ENCODE assay signal across 1 cellular context in the genomic region with DNA sequence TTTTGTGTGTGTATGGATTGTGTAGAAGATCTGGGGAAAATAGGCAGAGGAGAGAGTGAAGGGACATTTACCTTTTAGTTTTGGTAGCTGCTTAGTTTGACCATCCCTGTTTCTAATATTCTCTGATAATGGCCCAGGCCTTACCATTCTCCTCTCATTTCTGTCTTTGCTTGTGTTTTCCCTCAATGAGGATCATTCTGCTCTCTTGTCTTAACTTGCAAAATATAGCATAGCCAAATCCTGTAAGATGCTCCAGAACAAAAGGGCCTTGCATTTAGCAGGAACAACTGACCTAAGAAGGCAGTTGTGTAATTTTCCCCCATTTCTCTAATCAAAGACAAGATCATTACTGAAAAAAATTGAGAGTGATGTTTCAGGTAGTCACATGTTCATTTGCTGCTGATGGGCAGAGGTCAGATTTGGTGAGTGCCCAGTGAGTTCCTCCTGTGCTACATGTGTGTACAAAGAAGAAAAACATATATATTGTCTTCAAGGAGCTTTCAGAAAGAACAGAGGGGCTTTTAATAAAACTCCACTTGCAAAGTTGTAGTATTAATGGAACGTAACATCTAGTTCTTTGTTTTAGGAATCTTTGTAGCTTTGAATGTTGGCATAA.
TF ChIP-seq lines count a peak whose summit lies in the region.

No MANE protein-coding gene starts in this region.

TF ChIP-seq in liver, 16 proteins besides CTCF, POLR2A, EP300 and RAD21 (continued from another document):
- TF ChIP-seq RXRA (IDR thresholded peaks at IDR 0.05) (no peak), SP1 (IDR thresholded peaks at IDR 0.05) (no peak)
